ENCODE assay signal across 18 cellular contexts in the genomic region with DNA sequence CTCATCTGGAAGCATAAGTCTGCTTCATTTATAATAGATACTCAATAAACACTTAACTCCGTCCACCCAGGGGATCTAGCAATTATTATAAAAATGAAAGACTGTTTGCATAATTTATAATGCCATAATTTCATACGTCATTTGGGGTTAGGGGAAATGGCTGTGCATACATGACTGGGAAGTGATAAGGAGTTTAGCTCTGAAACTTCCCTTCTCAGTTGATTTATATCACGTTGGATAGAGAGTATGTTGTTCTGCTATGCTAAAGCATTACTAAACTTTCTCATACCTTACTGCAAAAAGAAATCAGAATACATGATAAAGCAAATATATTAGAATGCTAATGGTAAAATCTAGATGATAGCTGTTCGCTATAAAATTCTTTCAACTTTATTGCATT.
DNase-seq lines count a peak whose midpoint lies in the region; ATAC-seq lines count a peak whose summit lies in the region.
"Had no signal": no experiment of that assay in that cellular context is flagged by ENCODE, and none has a peak within 500 bp of the region (broad histone marks: within the 10 kb centered on the region; RNA-seq: fewer than 3 reads in every experiment).

No MANE protein-coding gene starts in this region.

- no peaks in the 10 kb centered on the region for H3K27me3 Mint-ChIP-seq in activated naive CD4-positive, alpha-beta T cell treated with anti-CD3 and anti-CD28 coated beads, Interleukin-2, amount 50 U/mL, for 24 hours

- H3K4me3 Mint-ChIP-seq in activated naive CD4-positive, alpha-beta T cell treated with anti-CD3 and anti-CD28 coated beads, Interleukin-2, amount 50 U/mL, for 24 hours = peak overlapping the region; percentile 16

- in situ Hi-C loops in G401 (cut with HindIII; ENCODE audit: low sequenced_read_pairs) = no loop called here

- DNase-seq in activated naive CD4-positive, alpha-beta T cell treated with Interleukin-2 at 50 U/mL for 16 hours = no peak
- DNase-seq in OCI-M1 (lab: John Stamatoyannopoulos, UW) (peak; percentile 67), dermis blood vessel endothelial cell (peak; percentile 18), G401 (ENCODE audit: low spot score) (no peak), NCI-H2107 treated with DMSO at 0.1 percent for 48 hours (lab: John Stamatoyannopoulos, UW; ENCODE audit: unreplicated experiment) (no peak)
- DNase-seq: ACHN; activated CD4-positive, alpha-beta T cell treated with anti-CD3 and anti-CD28 coated beads, Interleukin-2, amount 50 U/mL, for 4 hours; COR-L47; NCI-H1417; NCI-H2171 treated with DMSO at 0.1 percent for 48 hours; NCI-H748 treated with DMSO at 0.1 percent for 48 hours; pancreas; Peyer's patch; right lobe of liver; stimulated activated naive CD4-positive, alpha-beta T cell treated with Interleukin-2 at 50 U/mL for 16 hours had no signal

- H3K4me1 Mint-ChIP-seq in activated naive CD4-positive, alpha-beta T cell treated with anti-CD3 and anti-CD28 coated beads, Interleukin-2, amount 50 U/mL, for 24 hours = peaks cover 92% of the 10 kb centered on the region

- ATAC-seq in HG03469 (IDR thresholded peaks at IDR 0.05; ENCODE audit: unreplicated experiment) (no peak), HG02840 (IDR thresholded peaks at IDR 0.05; ENCODE audit: low FRiP score, unreplicated experiment) (no peak)
- ATAC-seq: right lobe of liver had no signal

- peaks cover 13% of the 10 kb centered on the region for H3K36me3 Mint-ChIP-seq in activated naive CD4-positive, alpha-beta T cell treated with anti-CD3 and anti-CD28 coated beads, Interleukin-2, amount 50 U/mL, for 24 hours

- peak overlapping the region; percentile 88 for H3K27ac Mint-ChIP-seq in activated naive CD4-positive, alpha-beta T cell treated with anti-CD3 and anti-CD28 coated beads, Interleukin-2, amount 50 U/mL, for 24 hours

- no peaks in the 10 kb centered on the region for H3K9me3 Mint-ChIP-seq in activated naive CD4-positive, alpha-beta T cell treated with anti-CD3 and anti-CD28 coated beads, Interleukin-2, amount 50 U/mL, for 24 hours

Comparison
In these comparisons a context has a peak if more than half of its experiments do, and no peak if none do; other contexts are left out.
1. DNase-seq: peak in OCI-M1 (single experiment) and dermis blood vessel endothelial cell (single experiment); none in activated naive CD4-positive, alpha-beta T cell treated with Interleukin-2 at 50 U/mL for 16 hours (single experiment), G401 (single experiment) and NCI-H2107 treated with DMSO at 0.1 percent for 48 hours (single experiment).